Comparison of ENCODE assay signal across 11 cellular contexts in genomic region chr9:35835216-35835604, GRCh38. TPM values are rescaled to one million over a fixed set of nuclear protein-coding genes. Genes with fewer than 3 reads are reported as not detected.
DNase-seq lines count a peak whose midpoint lies in the region; ATAC-seq and TF ChIP-seq lines count a peak whose summit lies in the region.
"Had no signal": no experiment of that assay in that cellular context is flagged by ENCODE, and none has a peak within 500 bp of the region (broad histone marks: within the 10 kb centered on the region; RNA-seq: fewer than 3 reads in every experiment).

No MANE protein-coding gene starts in this region.

- H3K4me3 ChIP-seq in NB4 (ENCODE audit: low read depth, low read length) (no peak overlapping the region), endodermal cell (ENCODE audit: low read length) (no peak overlapping the region), gastrocnemius medialis (no peak overlapping the region)

- H3K36me3 Mint-ChIP-seq in endodermal cell (ENCODE audit: low read depth) = no peaks in the 10 kb centered on the region

- H3K36me3 ChIP-seq in endodermal cell (ENCODE audit: control insufficient read depth, insufficient read depth, low read length) = no peaks in the 10 kb centered on the region
- H3K36me3 ChIP-seq in gastrocnemius medialis = no peaks in the 10 kb centered on the region

- DNase-seq in activated CD4-positive, alpha-beta T cell treated with anti-CD3 and anti-CD28 coated beads for 48 hours = peak; percentile 27
- no peak for DNase-seq in activated CD4-positive, alpha-beta T cell treated with anti-CD3 and anti-CD28 coated beads, Interleukin-2, amount 50 U/mL, for 4 hours
- DNase-seq in NB4 (ENCODE audit: low read depth) (no peak), endodermal cell (peak; percentile 76), gastrocnemius medialis (no peak), glomerular visceral epithelial cell (ENCODE audit: extremely low spot score) (no peak), NCI-H1105 treated with DMSO at 0.1 percent for 48 hours (lab: John Stamatoyannopoulos, UW) (no peak)
- DNase-seq: C1 segment of cervical spinal cord, NCI-H345 had no signal

- H3K9ac ChIP-seq in endodermal cell (ENCODE audit: extremely low read depth, low read length, poor library complexity, severe bottlenecking) = no peak overlapping the region

- H3K27me3 Mint-ChIP-seq in endodermal cell (ENCODE audit: insufficient read depth) = peaks cover 23% of the 10 kb centered on the region

- no peak overlapping the region for H3K4me3 Mint-ChIP-seq in endodermal cell

- TF ChIP-seq POLR2A in NB4 (IDR thresholded peaks at IDR 0.05; ENCODE audit: extremely low read depth, insufficient read length) (no peak), gastrocnemius medialis (IDR thresholded peaks at IDR 0.05) (no peak)

- 84 to 85% methylated on average over 2 to 3 of the region's 3 CpGs for WGBS in endodermal cell (ENCODE audit: insufficient coverage in 1 of 2, insufficient read length in 1 of 2), 2 experiments

- no peaks in the 10 kb centered on the region for H3K4me1 ChIP-seq in endodermal cell (ENCODE audit: control insufficient read depth, insufficient read depth, low read length)
- peaks cover 36 to 57% of the 10 kb centered on the region in 2 donors for H3K4me1 ChIP-seq in gastrocnemius medialis

- intact Hi-C loops in gastrocnemius medialis (cut with DNase I; ENCODE audit: low total_unique reads) = no loop called here

- TF ChIP-seq CTCF in NB4 (IDR thresholded peaks at IDR 0.05; ENCODE audit: low read depth, low read length) (peak; percentile 19), endodermal cell (conservative IDR thresholded peaks at IDR 0.05) (peak; percentile 79), gastrocnemius medialis (IDR thresholded peaks at IDR 0.05 in 4 of 5, conservative IDR thresholded peaks at IDR 0.05 in 1 of 5) (no peak)

- no peak overlapping the region for H3K27ac Mint-ChIP-seq in endodermal cell

- no peak overlapping the region for H3K27ac ChIP-seq in endodermal cell (ENCODE audit: low read depth, low read length)
- peak overlapping the region in 3 of 4 donors; percentile 59 to 75 (median 68) for H3K27ac ChIP-seq in gastrocnemius medialis

- H3K9me3 ChIP-seq in endodermal cell (ENCODE audit: control insufficient read depth, low read length) (no peaks in the 10 kb centered on the region), gastrocnemius medialis (no peaks in the 10 kb centered on the region)

- H3K27me3 ChIP-seq in endodermal cell (ENCODE audit: control insufficient read depth, insufficient read depth, low read length, poor library complexity, severe bottlenecking) (no peaks in the 10 kb centered on the region), gastrocnemius medialis (no peaks in the 10 kb centered on the region)

- H3K4me1 Mint-ChIP-seq in endodermal cell = peaks cover 3% of the 10 kb centered on the region

- ATAC-seq in gastrocnemius medialis (peak in 1 of 2 donors; percentile 40), HG03045 (IDR thresholded peaks at IDR 0.05; ENCODE audit: unreplicated experiment) (no peak)

- H3K9me3 Mint-ChIP-seq in endodermal cell = no peaks in the 10 kb centered on the region

- in situ Hi-C loops in gastrocnemius medialis (cut with MboI; ENCODE audit: low sequenced_read_pairs in 4 of 4) = no loop called here

RNA-seq across cellular contexts. Expression of gene TMEM8B, which starts 6.2 kb away (rescaled TPM):
- 10 to 100 TPM; 12.8 to 18.3 TPM for total RNA-seq in endodermal cell
- 29.5 TPM for polyA plus RNA-seq in endodermal cell (2013, experiment 1 of 2)
- polyA plus RNA-seq in endodermal cell (2013, experiment 2 of 2) = 26.0 TPM
- total RNA-seq in gastrocnemius medialis = 1 to 10 TPM; 1.9 to 6.4 (median 6.1) TPM

RNA-seq across cellular contexts. Expression of gene FAM221B, which starts 6.7 kb away (rescaled TPM):
- under 1 TPM in 1 of 2 donors, not detected in 1; 0.22 TPM for total RNA-seq in endodermal cell
- polyA plus RNA-seq in endodermal cell (2013, experiment 1 of 2) = 0.32 TPM
- polyA plus RNA-seq in endodermal cell (2013, experiment 2 of 2) = 0.70 TPM
- not detected for total RNA-seq in gastrocnemius medialis
- total RNA-seq: subcutaneous adipose tissue had no signal

RNA-seq across cellular contexts. Expression of gene HINT2, which starts 20.4 kb away (rescaled TPM):
- total RNA-seq in endodermal cell (10 to 100 TPM; 34.3 to 48.6 TPM), gastrocnemius medialis (10 to 100 TPM in 3 of 4 donors, 1 to 10 TPM in 1; 4.5 to 26.7 (median 22.0) TPM)
- polyA plus RNA-seq in endodermal cell (2013, experiment 1 of 2) = 68.5 TPM
- 57.9 TPM for polyA plus RNA-seq in endodermal cell (2013, experiment 2 of 2)

RNA-seq across cellular contexts. Expression of gene SPAG8, which starts 23.1 kb away (rescaled TPM):
- 1 to 10 TPM; 1.2 to 1.4 TPM for total RNA-seq in endodermal cell
- polyA plus RNA-seq in endodermal cell (2013, experiment 1 of 2) = 2.2 TPM
- polyA plus RNA-seq in endodermal cell (2013, experiment 2 of 2) = 1.9 TPM
- under 1 TPM in 2 of 4 donors, not detected in 2; 0.53 to 0.61 TPM for total RNA-seq in gastrocnemius medialis

RNA-seq across cellular contexts. Expression of gene OR13J1, which starts 35.0 kb away (rescaled TPM):
- total RNA-seq in endodermal cell (not detected), gastrocnemius medialis (not detected)
- polyA plus RNA-seq in endodermal cell (2013, experiment 1 of 2) = not detected
- not detected for polyA plus RNA-seq in endodermal cell (2013, experiment 2 of 2)
- total RNA-seq: subcutaneous adipose tissue had no signal

Comparison
In these comparisons a context has a peak if more than half of its experiments do, and no peak if none do; other contexts are left out.
1. DNase-seq: peak in activated CD4-positive, alpha-beta T cell treated with anti-CD3 and anti-CD28 coated beads for 48 hours (single experiment) and endodermal cell (single experiment); none in activated CD4-positive, alpha-beta T cell treated with anti-CD3 and anti-CD28 coated beads, Interleukin-2, amount 50 U/mL, for 4 hours (0 of 2), NB4 (single experiment), gastrocnemius medialis (0 of 2), glomerular visceral epithelial cell (single experiment) and NCI-H1105 treated with DMSO at 0.1 percent for 48 hours (single experiment).
2. CTCF ChIP-seq: peak in NB4 (single experiment) and endodermal cell (single experiment); none in gastrocnemius medialis (0 of 5).